In the genomic region with DNA sequence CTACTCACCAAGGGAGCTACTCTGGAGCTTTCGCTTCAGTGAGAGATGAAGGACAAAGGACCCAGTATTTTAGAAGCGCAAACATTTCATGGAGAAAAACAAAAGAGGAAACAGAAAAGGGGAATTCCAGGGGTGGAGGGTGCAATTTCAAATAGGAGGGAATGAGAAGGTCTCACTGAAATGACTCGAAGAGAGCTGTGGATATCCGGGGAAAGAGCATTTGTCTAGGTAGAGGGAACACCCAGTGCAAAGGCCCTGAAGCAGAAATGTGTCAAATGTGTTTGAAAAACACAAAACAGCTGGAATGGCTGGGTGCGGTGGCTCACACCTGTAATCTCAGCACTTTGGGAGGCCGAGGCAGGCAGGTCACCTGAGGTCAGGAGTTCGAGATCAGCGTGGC, we compare ENCODE assay signal across 1 cellular context.
TF ChIP-seq lines count a peak whose summit lies in the region.

No MANE protein-coding gene starts in this region.

TF ChIP-seq in HEK293, 187 proteins besides CTCF, POLR2A, EP300 and RAD21 (continued from another document):
- TF ChIP-seq, protein P1, sequence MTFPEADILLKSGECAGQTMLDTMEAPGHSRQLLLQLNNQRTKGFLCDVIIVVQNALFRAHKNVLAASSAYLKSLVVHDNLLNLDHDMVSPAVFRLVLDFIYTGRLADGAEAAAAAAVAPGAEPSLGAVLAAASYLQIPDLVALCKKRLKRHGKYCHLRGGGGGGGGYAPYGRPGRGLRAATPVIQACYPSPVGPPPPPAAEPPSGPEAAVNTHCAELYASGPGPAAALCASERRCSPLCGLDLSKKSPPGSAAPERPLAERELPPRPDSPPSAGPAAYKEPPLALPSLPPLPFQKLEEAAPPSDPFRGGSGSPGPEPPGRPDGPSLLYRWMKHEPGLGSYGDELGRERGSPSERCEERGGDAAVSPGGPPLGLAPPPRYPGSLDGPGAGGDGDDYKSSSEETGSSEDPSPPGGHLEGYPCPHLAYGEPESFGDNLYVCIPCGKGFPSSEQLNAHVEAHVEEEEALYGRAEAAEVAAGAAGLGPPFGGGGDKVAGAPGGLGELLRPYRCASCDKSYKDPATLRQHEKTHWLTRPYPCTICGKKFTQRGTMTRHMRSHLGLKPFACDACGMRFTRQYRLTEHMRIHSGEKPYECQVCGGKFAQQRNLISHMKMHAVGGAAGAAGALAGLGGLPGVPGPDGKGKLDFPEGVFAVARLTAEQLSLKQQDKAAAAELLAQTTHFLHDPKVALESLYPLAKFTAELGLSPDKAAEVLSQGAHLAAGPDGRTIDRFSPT (tag by site-specific recombination; IDR thresholded peaks at IDR 0.05): no peak
- no peak for TF ChIP-seq ZNF768 (tag by site-specific recombination; IDR thresholded peaks at IDR 0.05)
- no peak for TF ChIP-seq ZNF24 (tag by site-specific recombination; IDR thresholded peaks at IDR 0.05)
- TF ChIP-seq, protein P2, sequence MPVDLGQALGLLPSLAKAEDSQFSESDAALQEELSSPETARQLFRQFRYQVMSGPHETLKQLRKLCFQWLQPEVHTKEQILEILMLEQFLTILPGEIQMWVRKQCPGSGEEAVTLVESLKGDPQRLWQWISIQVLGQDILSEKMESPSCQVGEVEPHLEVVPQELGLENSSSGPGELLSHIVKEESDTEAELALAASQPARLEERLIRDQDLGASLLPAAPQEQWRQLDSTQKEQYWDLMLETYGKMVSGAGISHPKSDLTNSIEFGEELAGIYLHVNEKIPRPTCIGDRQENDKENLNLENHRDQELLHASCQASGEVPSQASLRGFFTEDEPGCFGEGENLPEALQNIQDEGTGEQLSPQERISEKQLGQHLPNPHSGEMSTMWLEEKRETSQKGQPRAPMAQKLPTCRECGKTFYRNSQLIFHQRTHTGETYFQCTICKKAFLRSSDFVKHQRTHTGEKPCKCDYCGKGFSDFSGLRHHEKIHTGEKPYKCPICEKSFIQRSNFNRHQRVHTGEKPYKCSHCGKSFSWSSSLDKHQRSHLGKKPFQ (tag by site-specific recombination; IDR thresholded peaks at IDR 0.05): no peak
- TF ChIP-seq KLF7 (tag by site-specific recombination; IDR thresholded peaks at IDR 0.05; ENCODE audit: borderline replicate concordance): no peak
- TF ChIP-seq, protein P3, sequence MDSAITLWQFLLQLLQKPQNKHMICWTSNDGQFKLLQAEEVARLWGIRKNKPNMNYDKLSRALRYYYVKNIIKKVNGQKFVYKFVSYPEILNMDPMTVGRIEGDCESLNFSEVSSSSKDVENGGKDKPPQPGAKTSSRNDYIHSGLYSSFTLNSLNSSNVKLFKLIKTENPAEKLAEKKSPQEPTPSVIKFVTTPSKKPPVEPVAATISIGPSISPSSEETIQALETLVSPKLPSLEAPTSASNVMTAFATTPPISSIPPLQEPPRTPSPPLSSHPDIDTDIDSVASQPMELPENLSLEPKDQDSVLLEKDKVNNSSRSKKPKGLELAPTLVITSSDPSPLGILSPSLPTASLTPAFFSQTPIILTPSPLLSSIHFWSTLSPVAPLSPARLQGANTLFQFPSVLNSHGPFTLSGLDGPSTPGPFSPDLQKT (IDR thresholded peaks at IDR 0.05; ENCODE audit: borderline replicate concordance, low read depth, low read length): no peak
- TF ChIP-seq ZNF560 (tag by site-specific recombination; IDR thresholded peaks at IDR 0.05; ENCODE audit: borderline replicate concordance): no peak
- TF ChIP-seq, protein P4, sequence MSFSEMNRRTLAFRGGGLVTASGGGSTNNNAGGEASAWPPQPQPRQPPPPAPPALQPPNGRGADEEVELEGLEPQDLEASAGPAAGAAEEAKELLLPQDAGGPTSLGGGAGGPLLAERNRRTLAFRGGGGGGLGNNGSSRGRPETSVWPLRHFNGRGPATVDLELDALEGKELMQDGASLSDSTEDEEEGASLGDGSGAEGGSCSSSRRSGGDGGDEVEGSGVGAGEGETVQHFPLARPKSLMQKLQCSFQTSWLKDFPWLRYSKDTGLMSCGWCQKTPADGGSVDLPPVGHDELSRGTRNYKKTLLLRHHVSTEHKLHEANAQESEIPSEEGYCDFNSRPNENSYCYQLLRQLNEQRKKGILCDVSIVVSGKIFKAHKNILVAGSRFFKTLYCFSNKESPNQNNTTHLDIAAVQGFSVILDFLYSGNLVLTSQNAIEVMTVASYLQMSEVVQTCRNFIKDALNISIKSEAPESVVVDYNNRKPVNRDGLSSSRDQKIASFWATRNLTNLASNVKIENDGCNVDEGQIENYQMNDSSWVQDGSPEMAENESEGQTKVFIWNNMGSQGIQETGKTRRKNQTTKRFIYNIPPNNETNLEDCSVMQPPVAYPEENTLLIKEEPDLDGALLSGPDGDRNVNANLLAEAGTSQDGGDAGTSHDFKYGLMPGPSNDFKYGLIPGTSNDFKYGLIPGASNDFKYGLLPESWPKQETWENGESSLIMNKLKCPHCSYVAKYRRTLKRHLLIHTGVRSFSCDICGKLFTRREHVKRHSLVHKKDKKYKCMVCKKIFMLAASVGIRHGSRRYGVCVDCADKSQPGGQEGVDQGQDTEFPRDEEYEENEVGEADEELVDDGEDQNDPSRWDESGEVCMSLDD (tag by site-specific recombination; IDR thresholded peaks at IDR 0.05): no peak
